In genomic region chr2:319059-319600, GRCh38 we compare ENCODE assay signal across 21 cellular contexts. TPM values are rescaled to one million over a fixed set of nuclear protein-coding genes. Genes with fewer than 3 reads are reported as not detected.
A peak's percentile ranks its signal among the peaks of the same experiment; 100 is the strongest.
DNase-seq lines count a peak whose midpoint lies in the region; ATAC-seq, FAIRE-seq and TF ChIP-seq lines count a peak whose summit lies in the region.
"Had no signal": no experiment of that assay in that cellular context is flagged by ENCODE, and none has a peak within 500 bp of the region (broad histone marks: within the 10 kb centered on the region; RNA-seq: fewer than 3 reads in every experiment).

No MANE protein-coding gene starts in this region.

- no TSS peak for BruUV-seq in HepG2 (replicated peaks; lab: Mats Ljungman, UMichigan)

- no peaks in the 10 kb centered on the region for H3K9me3 ChIP-seq in HepG2 (ENCODE audit: low read length)
- H3K9me3 ChIP-seq: stomach, vagina had no signal

- H3K9me3 Mint-ChIP-seq in activated naive CD4-positive, alpha-beta T cell treated with anti-CD3 and anti-CD28 coated beads, Interleukin-2, amount 50 U/mL, for 24 hours = no peaks in the 10 kb centered on the region
- no peaks in the 10 kb centered on the region for H3K9me3 Mint-ChIP-seq in activated naive CD8-positive, alpha-beta T cell (ENCODE audit: low read depth)
- H3K9me3 Mint-ChIP-seq: CD8-positive, alpha-beta memory T cell; endodermal cell had no signal

- POLR2A ChIA-PET in HepG2 (lab: Yijun Ruan, JAX) = no interaction called here

- TF ChIP-seq CTCF in HepG2 (CRISPR knock-in tag; IDR thresholded peaks at IDR 0.05) = no peak

- H3K27ac ChIP-seq in HepG2 (ENCODE audit: extremely low read length, insufficient read depth, low read length) = no peak overlapping the region
- H3K27ac ChIP-seq: RWPE1, stomach, vagina, WERI-Rb-1 had no signal

- peaks cover 13% of the 10 kb centered on the region for H3K4me1 Mint-ChIP-seq in activated naive CD4-positive, alpha-beta T cell treated with anti-CD3 and anti-CD28 coated beads, Interleukin-2, amount 50 U/mL, for 24 hours
- peaks cover 12% of the 10 kb centered on the region for H3K4me1 Mint-ChIP-seq in activated naive CD8-positive, alpha-beta T cell (ENCODE audit: low read depth)
- H3K4me1 Mint-ChIP-seq: endodermal cell had no signal

- TF ChIP-seq POLR2A in HepG2 (IDR thresholded peaks at IDR 0.05; ENCODE audit: insufficient read depth in 1 of 2, low read depth in 2 of 2, low read length in 2 of 2) = no peak

- H2AFZ ChIP-seq in HepG2 (ENCODE audit: low read length) = no peak overlapping the region

- CTCF ChIA-PET in HepG2 (lab: Yijun Ruan, JAX; ENCODE audit: low intra/inter-chr PET ratio, low total read pairs) = no interaction called here

- H3K36me3 Mint-ChIP-seq in activated naive CD4-positive, alpha-beta T cell treated with anti-CD3 and anti-CD28 coated beads, Interleukin-2, amount 50 U/mL, for 24 hours = no peaks in the 10 kb centered on the region
- no peaks in the 10 kb centered on the region for H3K36me3 Mint-ChIP-seq in activated naive CD8-positive, alpha-beta T cell

- H3K9ac ChIP-seq in HepG2 (ENCODE audit: insufficient read depth, low read depth, low read length) = no peak overlapping the region

- intact Hi-C loops in HepG2 (cut with micrococcal nuclease; ENCODE audit: unreplicated experiment) = no loop called here

- peaks cover 0 to 43% of the 10 kb centered on the region in 2 experiments; a peak in 4 of 5 replicates for H3K27me3 ChIP-seq in HepG2 (ENCODE audit: control insufficient read depth in 1 of 2, insufficient read depth in 2 of 2, low read length in 2 of 2)
- H3K27me3 ChIP-seq: vagina had no signal

- 76% methylated on average over 34 of the region's 34 CpGs for WGBS in HepG2 (ENCODE audit: low lambda C conversion rate)

- H3K4me3 Mint-ChIP-seq in activated naive CD4-positive, alpha-beta T cell treated with anti-CD3 and anti-CD28 coated beads, Interleukin-2, amount 50 U/mL, for 24 hours = no peak overlapping the region
- no peak overlapping the region for H3K4me3 Mint-ChIP-seq in activated naive CD8-positive, alpha-beta T cell
- H3K4me3 Mint-ChIP-seq: endodermal cell, HFFc6 had no signal

- no peaks in the 10 kb centered on the region for H3K36me3 ChIP-seq in HepG2 (replicated peaks in 1 of 2; ENCODE audit: control insufficient read depth in 1 of 2, insufficient read depth in 2 of 2, low read length in 2 of 2)
- H3K36me3 ChIP-seq: stomach, vagina, WERI-Rb-1 had no signal

- TF ChIP-seq EP300 in HepG2 (IDR thresholded peaks at IDR 0.05; ENCODE audit: low read depth in 2 of 2, low read length in 2 of 2) (no peak), HepG2 (CRISPR knock-in tag; IDR thresholded peaks at IDR 0.05; ENCODE audit: borderline replicate concordance) (no peak)

- no peak for TF ChIP-seq RAD21 in HepG2 (CRISPR knock-in tag; IDR thresholded peaks at IDR 0.05)

- FAIRE-seq in HepG2 (lab: Jason Lieb, UNC) (no peak), urothelium cell line (lab: Jason Lieb, UNC) (peak; percentile 17)

- in situ Hi-C loops in HepG2 (cut with HindIII; ENCODE audit: extremely low pct_ligation_motif_present, low pct_unique_long_range_greater_than_20kb) = no loop called here

- no peak overlapping the region for H3K4me2 ChIP-seq in HepG2 (ENCODE audit: low read depth, low read length)

- no peaks in the 10 kb centered on the region for H3K79me2 ChIP-seq in HepG2 (ENCODE audit: insufficient read depth, low read length)

- H3K4me1 ChIP-seq in HepG2 (ENCODE audit: insufficient read depth, low read length) = no peaks in the 10 kb centered on the region
- H3K4me1 ChIP-seq: stomach, vagina had no signal

- H3K27me3 Mint-ChIP-seq in activated naive CD4-positive, alpha-beta T cell treated with anti-CD3 and anti-CD28 coated beads, Interleukin-2, amount 50 U/mL, for 24 hours = no peaks in the 10 kb centered on the region
- peaks cover 3% of the 10 kb centered on the region for H3K27me3 Mint-ChIP-seq in activated naive CD8-positive, alpha-beta T cell

- no peaks in the 10 kb centered on the region for H4K20me1 ChIP-seq in HepG2 (ENCODE audit: insufficient read depth, low read length)

- no peak overlapping the region for H3K4me3 ChIP-seq in HepG2 (replicated peaks in 1 of 3; ENCODE audit: insufficient read depth in 1 of 3, low read depth in 2 of 3, low read length in 3 of 3)
- H3K4me3 ChIP-seq: stomach, vagina had no signal

- no peak for DNase-seq in activated naive CD4-positive, alpha-beta T cell treated with anti-CD3 and anti-CD28 coated beads, Interleukin-2, amount 50 U/mL, for 16 hours
- DNase-seq in HepG2 (ENCODE audit: low spot score) = no peak
- no peak for DNase-seq in urothelium cell line (ENCODE audit: low spot score)
- DNase-seq in NOMO-1 treated with dmso at 0.1 percent for 144 hours (lab: John Stamatoyannopoulos, UW; ENCODE audit: unreplicated experiment) = no peak
- DNase-seq in DMS79 treated with DMSO at 0.1 percent for 48 hours (lab: John Stamatoyannopoulos, UW) = no peak
- DNase-seq: amniotic stem cell; CD8-positive, alpha-beta memory T cell; DND-41; endodermal cell; HFFc6; kidney glomerular epithelial cell; NCI-H187; NK-92 treated with Interleukin-12 subunit alpha and Interleukin-12 subunit beta, amount 100 ng/mL, for 24 hours; stomach; WERI-Rb-1 had no signal

- H3K27ac Mint-ChIP-seq in activated naive CD4-positive, alpha-beta T cell treated with anti-CD3 and anti-CD28 coated beads, Interleukin-2, amount 50 U/mL, for 24 hours = peak overlapping the region; percentile 87
- peak overlapping the region; percentile 90 for H3K27ac Mint-ChIP-seq in activated naive CD8-positive, alpha-beta T cell
- H3K27ac Mint-ChIP-seq: endodermal cell, HFFc6 had no signal

- no peak for ATAC-seq in HepG2
- ATAC-seq in GM19463 (IDR thresholded peaks at IDR 0.05; ENCODE audit: unreplicated experiment) = no peak

RNA-seq across cellular contexts. Expression of gene ALKAL2, which starts 31.2 kb away (rescaled TPM):
- 0.22 TPM in 1 of 2 replicates, not detected in the other for total RNA-seq in HepG2 (2016; rRNA removed; fragmentation: Illumina TruSeq; extraction: Trizol)
- not detected in 2 replicates for total RNA-seq in HepG2 (2016; cell fraction: cytosol; rRNA removed; fragmentation: Illumina TruSeq; extraction: Trizol; ENCODE audit: low read depth)
- 0.22 TPM in 1 of 2 replicates, not detected in the other for total RNA-seq in HepG2 (2016; cell fraction: insoluble cytoplasmic fraction; rRNA removed; fragmentation: Illumina TruSeq; extraction: Trizol)
- total RNA-seq in HepG2 (2016; cell fraction: membrane; rRNA removed; fragmentation: Illumina TruSeq; extraction: Trizol) = 0.77 and 0.93 TPM in 2 replicates
- total RNA-seq in HepG2 (2016; cell fraction: nucleus; rRNA removed; fragmentation: Illumina TruSeq; extraction: Trizol) = not detected in 2 replicates
- polyA plus RNA-seq in HepG2 (2011; rRNA removed) = 1.7 and 2.9 TPM in 2 replicates
- polyA plus RNA-seq in HepG2 (2011; cell fraction: cytosol; rRNA removed) = 0.89 and 1.5 TPM in 2 replicates
- polyA plus RNA-seq in HepG2 (2011; cell fraction: nucleus; rRNA removed) = 0.82 and 1.1 TPM in 2 replicates
- polyA plus RNA-seq in HepG2 (2012) = 1.5 and 2.3 TPM in 2 replicates
- 0.12 and 0.19 TPM in 2 replicates for polyA plus RNA-seq in HepG2 (2016; cell fraction: cytosol; fragmentation: Illumina TruSeq; extraction: Trizol; ENCODE audit: low read depth)
- 0.35 TPM in 1 of 2 replicates, not detected in the other for polyA plus RNA-seq in HepG2 (2016; cell fraction: insoluble cytoplasmic fraction; fragmentation: Illumina TruSeq; extraction: Trizol; ENCODE audit: low read depth)
- polyA plus RNA-seq in HepG2 (2016; cell fraction: membrane; fragmentation: Illumina TruSeq; extraction: Trizol; ENCODE audit: low read depth) = 0.22 and 0.45 TPM in 2 replicates
- polyA plus RNA-seq in HepG2 (2016; cell fraction: nucleus; fragmentation: Illumina TruSeq; extraction: Trizol; ENCODE audit: insufficient read depth, low read depth) = 0.72 and 1.0 TPM in 2 replicates
- polyA minus RNA-seq in HepG2 (2011; rRNA and poly(A)+ RNA removed; ENCODE audit: low replicate concordance) = not detected in 2 replicates
- 0.59 TPM in 1 of 2 replicates, not detected in the other for polyA minus RNA-seq in HepG2 (2011; cell fraction: cytosol; rRNA and poly(A)+ RNA removed)
- 1.4 and 1.5 TPM in 2 replicates for polyA minus RNA-seq in HepG2 (2011; cell fraction: nucleus; rRNA and poly(A)+ RNA removed)
- total RNA-seq: CD8-positive, alpha-beta memory T cell; HFFc6 had no signal
- polyA plus RNA-seq: CD8-positive, alpha-beta memory T cell; neural cell had no signal

RNA-seq across cellular contexts. Expression of gene ACP1, which starts 54.4 kb away (rescaled TPM):
- 246 and 290 TPM in 2 replicates for total RNA-seq in HepG2 (2016; rRNA removed; fragmentation: Illumina TruSeq; extraction: Trizol)
- total RNA-seq in HepG2 (2016; cell fraction: cytosol; rRNA removed; fragmentation: Illumina TruSeq; extraction: Trizol; ENCODE audit: low read depth) = 198 and 234 TPM in 2 replicates
- total RNA-seq in HepG2 (2016; cell fraction: insoluble cytoplasmic fraction; rRNA removed; fragmentation: Illumina TruSeq; extraction: Trizol) = 252 and 306 TPM in 2 replicates
- total RNA-seq in HepG2 (2016; cell fraction: membrane; rRNA removed; fragmentation: Illumina TruSeq; extraction: Trizol) = 319 and 324 TPM in 2 replicates
- total RNA-seq in HepG2 (2016; cell fraction: nucleus; rRNA removed; fragmentation: Illumina TruSeq; extraction: Trizol) = 159 and 173 TPM in 2 replicates
- polyA plus RNA-seq in HepG2 (2011; rRNA removed) = 280 and 348 TPM in 2 replicates
- polyA plus RNA-seq in HepG2 (2011; cell fraction: cytosol; rRNA removed) = 192 and 226 TPM in 2 replicates
- polyA plus RNA-seq in HepG2 (2011; cell fraction: nucleus; rRNA removed) = 139 and 154 TPM in 2 replicates
- polyA plus RNA-seq in HepG2 (2012) = 301 and 382 TPM in 2 replicates
- polyA plus RNA-seq in HepG2 (2016; cell fraction: cytosol; fragmentation: Illumina TruSeq; extraction: Trizol; ENCODE audit: low read depth) = 328 and 393 TPM in 2 replicates
- 381 and 406 TPM in 2 replicates for polyA plus RNA-seq in HepG2 (2016; cell fraction: insoluble cytoplasmic fraction; fragmentation: Illumina TruSeq; extraction: Trizol; ENCODE audit: low read depth)
- polyA plus RNA-seq in HepG2 (2016; cell fraction: membrane; fragmentation: Illumina TruSeq; extraction: Trizol; ENCODE audit: low read depth) = 353 and 372 TPM in 2 replicates
- 287 and 295 TPM in 2 replicates for polyA plus RNA-seq in HepG2 (2016; cell fraction: nucleus; fragmentation: Illumina TruSeq; extraction: Trizol; ENCODE audit: insufficient read depth, low read depth)
- polyA minus RNA-seq in HepG2 (2011; rRNA and poly(A)+ RNA removed; ENCODE audit: low replicate concordance) = 137 and 198 TPM in 2 replicates
- 154 and 160 TPM in 2 replicates for polyA minus RNA-seq in HepG2 (2011; cell fraction: cytosol; rRNA and poly(A)+ RNA removed)
- 316 and 328 TPM in 2 replicates for polyA minus RNA-seq in HepG2 (2011; cell fraction: nucleus; rRNA and poly(A)+ RNA removed)

RNA-seq across cellular contexts. Expression of gene SH3YL1, which starts 55.3 kb away (rescaled TPM):
- 8.8 and 13.0 TPM in 2 replicates for total RNA-seq in HepG2 (2016; rRNA removed; fragmentation: Illumina TruSeq; extraction: Trizol)
- total RNA-seq in HepG2 (2016; cell fraction: cytosol; rRNA removed; fragmentation: Illumina TruSeq; extraction: Trizol; ENCODE audit: low read depth) = 4.1 and 4.9 TPM in 2 replicates
- total RNA-seq in HepG2 (2016; cell fraction: insoluble cytoplasmic fraction; rRNA removed; fragmentation: Illumina TruSeq; extraction: Trizol) = 8.7 and 10.6 TPM in 2 replicates
- 6.5 and 8.7 TPM in 2 replicates for total RNA-seq in HepG2 (2016; cell fraction: membrane; rRNA removed; fragmentation: Illumina TruSeq; extraction: Trizol)
- 19.0 and 22.6 TPM in 2 replicates for total RNA-seq in HepG2 (2016; cell fraction: nucleus; rRNA removed; fragmentation: Illumina TruSeq; extraction: Trizol)
- 38.1 and 48.2 TPM in 2 replicates for polyA plus RNA-seq in HepG2 (2011; rRNA removed)
- polyA plus RNA-seq in HepG2 (2011; cell fraction: cytosol; rRNA removed) = 22.1 and 28.8 TPM in 2 replicates
- 105 and 110 TPM in 2 replicates for polyA plus RNA-seq in HepG2 (2011; cell fraction: nucleus; rRNA removed)
- 34.7 and 61.3 TPM in 2 replicates for polyA plus RNA-seq in HepG2 (2012)
- polyA plus RNA-seq in HepG2 (2016; cell fraction: cytosol; fragmentation: Illumina TruSeq; extraction: Trizol; ENCODE audit: low read depth) = 3.9 and 4.4 TPM in 2 replicates
- 12.2 TPM in 2 replicates for polyA plus RNA-seq in HepG2 (2016; cell fraction: insoluble cytoplasmic fraction; fragmentation: Illumina TruSeq; extraction: Trizol; ENCODE audit: low read depth)
- 6.9 and 8.4 TPM in 2 replicates for polyA plus RNA-seq in HepG2 (2016; cell fraction: membrane; fragmentation: Illumina TruSeq; extraction: Trizol; ENCODE audit: low read depth)
- polyA plus RNA-seq in HepG2 (2016; cell fraction: nucleus; fragmentation: Illumina TruSeq; extraction: Trizol; ENCODE audit: insufficient read depth, low read depth) = 34.5 and 42.6 TPM in 2 replicates
- polyA minus RNA-seq in HepG2 (2011; rRNA and poly(A)+ RNA removed; ENCODE audit: low replicate concordance) = 8.2 and 18.1 TPM in 2 replicates
- 10.2 and 13.8 TPM in 2 replicates for polyA minus RNA-seq in HepG2 (2011; cell fraction: cytosol; rRNA and poly(A)+ RNA removed)
- polyA minus RNA-seq in HepG2 (2011; cell fraction: nucleus; rRNA and poly(A)+ RNA removed) = 143 and 147 TPM in 2 replicates
